1 cellular context compared by ENCODE assay signal in genomic region chr13:30164141-30164540, GRCh38.
TF ChIP-seq lines count a peak whose summit lies in the region.

No MANE protein-coding gene starts in this region.

TF ChIP-seq in H1, 55 proteins besides CTCF, POLR2A, EP300 and RAD21 (continued from another document):
- no peak for TF ChIP-seq SAP30 (IDR thresholded peaks at IDR 0.05; ENCODE audit: insufficient read depth, insufficient replicate concordance, low read length)
- TF ChIP-seq CREB1 (IDR thresholded peaks at IDR 0.05): no peak
- no peak for TF ChIP-seq SP2 (IDR thresholded peaks at IDR 0.05; ENCODE audit: low read length)
- no peak for TF ChIP-seq NANOG (IDR thresholded peaks at IDR 0.05; ENCODE audit: insufficient read depth, low read depth, low read length, poor library complexity, severe bottlenecking)
- no peak for TF ChIP-seq BCL11A (IDR thresholded peaks at IDR 0.05; ENCODE audit: low read depth in 2 of 2, low read length in 2 of 2)
- no peak for TF ChIP-seq KDM1A (IDR thresholded peaks at IDR 0.05; ENCODE audit: borderline replicate concordance, low read length)
